ENCODE assay signal across 9 cellular contexts in genomic region chr11:76598426-76598839, GRCh38.
A peak's percentile ranks its signal among the peaks of the same experiment; 100 is the strongest.
DNase-seq lines count a peak whose midpoint lies in the region; ATAC-seq and TF ChIP-seq lines count a peak whose summit lies in the region.
"Had no signal": no experiment of that assay in that cellular context is flagged by ENCODE, and none has a peak within 500 bp of the region (broad histone marks: within the 10 kb centered on the region; RNA-seq: fewer than 3 reads in every experiment).

No MANE protein-coding gene starts in this region.

- 33 to 42% (median 39%) methylated on average over 6 of the region's 6 CpGs for WGBS in psoas muscle, 3 donors

- H3K9me3 ChIP-seq in SJSA1 (replicated peaks) = no peaks in the 10 kb centered on the region
- no peaks in the 10 kb centered on the region for H3K9me3 ChIP-seq in psoas muscle
- H3K9me3 ChIP-seq: mucosa of descending colon had no signal

- DNase-seq in ELR (ENCODE audit: low read depth) = peak; percentile 52
- DNase-seq in HFF-Myc (ENCODE audit: extremely low read depth, low read depth) = no peak
- DNase-seq in SJSA1 (ENCODE audit: low read depth in 1 of 2, low spot score in 2 of 2) = peak; percentile 48 to 52
- DNase-seq in fibroblast of gingiva (ENCODE audit: low read depth) = peak; percentile 57
- DNase-seq in psoas muscle = no peak
- DNase-seq in DMS79 treated with DMSO at 0.1 percent for 48 hours (lab: John Stamatoyannopoulos, UW) = no peak

- peak overlapping the region; percentile 49 for H3K27ac ChIP-seq in SJSA1
- H3K27ac ChIP-seq in psoas muscle = no peak overlapping the region

- TF ChIP-seq CTCF in HFF-Myc (IDR thresholded peaks at IDR 0.05; ENCODE audit: low read depth, low read length, missing control alignments) (peak; percentile 49), psoas muscle (IDR thresholded peaks at IDR 0.05) (peak; percentile 37)

- H3K36me3 ChIP-seq in SJSA1 (no peaks in the 10 kb centered on the region), psoas muscle (ENCODE audit: insufficient read depth in 1 of 2, low read depth in 1 of 2) (no peaks in the 10 kb centered on the region)

- H3K4me3 ChIP-seq in HFF-Myc (replicated peaks; ENCODE audit: low read depth, low read length) (no peak overlapping the region), SJSA1 (no peak overlapping the region), psoas muscle (no peak overlapping the region)
- H3K4me3 ChIP-seq: mucosa of descending colon had no signal

- intact Hi-C loops in psoas muscle (cut with DNase I) = loop anchor here in 1 of 2 donors (5.0 kb wide), 2 partner anchors 69 to 84 kb away; no protein-coding TSS in a partner anchor

- H3K27me3 ChIP-seq in SJSA1 (replicated peaks) (no peaks in the 10 kb centered on the region), psoas muscle (ENCODE audit: insufficient read depth in 3 of 3, low read length in 2 of 3) (no peaks in the 10 kb centered on the region)

- ATAC-seq in psoas muscle (peak; percentile 57 to 74 (median 71)), HG03460 (IDR thresholded peaks at IDR 0.05; ENCODE audit: unreplicated experiment) (no peak), GM19324 (IDR thresholded peaks at IDR 0.05; ENCODE audit: low FRiP score, unreplicated experiment) (no peak)
- ATAC-seq: mucosa of descending colon had no signal

- H3K4me1 ChIP-seq in SJSA1 (replicated peaks) (peaks cover 23% of the 10 kb centered on the region), psoas muscle (no peaks in the 10 kb centered on the region)

Comparison
In these comparisons a context has a peak if more than half of its experiments do, and no peak if none do; other contexts are left out.
1. DNase-seq: peak in ELR (single experiment), SJSA1 (2 of 2) and fibroblast of gingiva (single experiment); none in HFF-Myc (single experiment), psoas muscle (0 of 2) and DMS79 treated with DMSO at 0.1 percent for 48 hours (single experiment).
2. ATAC-seq: peak in psoas muscle (4 of 4); none in HG03460 (single experiment) and GM19324 (single experiment).